8 cellular contexts compared by ENCODE assay signal in genomic region chr1:153921803-153922075, GRCh38. TPM values are rescaled to one million over a fixed set of nuclear protein-coding genes. Genes with fewer than 3 reads are reported as not detected.
A peak's percentile ranks its signal among the peaks of the same experiment; 100 is the strongest.
DNase-seq lines count a peak whose midpoint lies in the region; ATAC-seq and TF ChIP-seq lines count a peak whose summit lies in the region.

No MANE protein-coding gene starts in this region.

- H3K27me3 ChIP-seq in esophagus (ENCODE audit: control insufficient read depth in 1 of 2, insufficient read depth in 2 of 2, low read length in 2 of 2) (no peaks in the 10 kb centered on the region), neutrophil (no peaks in the 10 kb centered on the region)

- H3K4me3 ChIP-seq in esophagus (ENCODE audit: low read depth in 1 of 2, low read length in 2 of 2) (peak overlapping the region; percentile 80 to 97), neutrophil (ENCODE audit: low read depth in 1 of 2, low read length in 1 of 2) (peak overlapping the region; percentile 75 to 95)

- POLR2A ChIA-PET in activated CD4-positive, alpha-beta T cell treated with anti-CD3 and anti-CD28 coated beads for 36 hours (lab: Charles Lee): interaction anchor here (0.6 to 3.6 kb wide), 7 partner anchors 17 to 352 kb away, joined by 3 to 24 read pairs (median 4); partner anchors contain the start of genes DENND4B, RPS27 and SLC39A1
- POLR2A ChIA-PET in T-cell (lab: Charles Lee): interaction anchor here in 1 of 2 donors (0.5 to 0.6 kb wide), 2 partner anchors 68 to 287 kb away, joined by 3 to 13 read pairs; no protein-coding TSS in a partner anchor

- H3K9me3 ChIP-seq in esophagus (ENCODE audit: control insufficient read depth in 2 of 2, insufficient read depth in 1 of 2, low read depth in 1 of 2, low read length in 1 of 2): no peaks in the 10 kb centered on the region
- no peaks in the 10 kb centered on the region for H3K9me3 ChIP-seq in neutrophil

- 2% methylated on average over 10 of the region's 10 CpGs for WGBS in esophagus, 2 donors

- no peaks in the 10 kb centered on the region for H3K36me3 ChIP-seq in esophagus (ENCODE audit: control insufficient read depth in 2 of 2, insufficient read depth in 2 of 2, low read length in 1 of 2)
- peaks cover 8% of the 10 kb centered on the region for H3K36me3 ChIP-seq in neutrophil

- no peak for ATAC-seq in activated CD4-positive, alpha-beta T cell treated with anti-CD3 and anti-CD28 coated beads for 36 hours
- ATAC-seq in T-cell (replicated peaks in 1 of 4) (no peak), GM21576 (IDR thresholded peaks at IDR 0.05; ENCODE audit: unreplicated experiment) (no peak), GM19328 (IDR thresholded peaks at IDR 0.05; ENCODE audit: unreplicated experiment) (no peak)

- peak overlapping the region; percentile 89 for H3K4me3 Mint-ChIP-seq in activated CD4-positive, alpha-beta T cell treated with anti-CD3 and anti-CD28 coated beads for 36 hours
- peak overlapping the region; percentile 90 to 96 (median 91) for H3K4me3 Mint-ChIP-seq in T-cell

- peak overlapping the region; percentile 89 for H3K27ac Mint-ChIP-seq in activated CD4-positive, alpha-beta T cell treated with anti-CD3 and anti-CD28 coated beads for 36 hours
- H3K27ac Mint-ChIP-seq in T-cell: peak overlapping the region; percentile 73 to 77

- peaks cover 16% of the 10 kb centered on the region for H3K36me3 Mint-ChIP-seq in activated CD4-positive, alpha-beta T cell treated with anti-CD3 and anti-CD28 coated beads for 36 hours (ENCODE audit: low read depth)
- H3K36me3 Mint-ChIP-seq in T-cell: peaks cover 8% of the 10 kb centered on the region

- TF ChIP-seq CTCF in neutrophil (IDR thresholded peaks at IDR 0.05): no peak

- no peak for DNase-seq in activated CD4-positive, alpha-beta T cell treated with anti-CD3 and anti-CD28 coated beads for 36 hours
- no peak for DNase-seq in activated CD4-positive, alpha-beta T cell treated with anti-CD3 and anti-CD28 coated beads, Interleukin-2, amount 50 U/mL, for 4 hours
- peak in 1 of 34 experiments; percentile 13 for DNase-seq in T-cell
- DNase-seq in KG1 (lab: John Stamatoyannopoulos, UW): no peak

- H3K9me3 Mint-ChIP-seq in activated CD4-positive, alpha-beta T cell treated with anti-CD3 and anti-CD28 coated beads for 36 hours (ENCODE audit: low read depth): no peaks in the 10 kb centered on the region
- no peaks in the 10 kb centered on the region for H3K9me3 Mint-ChIP-seq in T-cell

- CTCF ChIA-PET in activated CD4-positive, alpha-beta T cell treated with anti-CD3 and anti-CD28 coated beads for 36 hours (lab: Charles Lee): interaction anchor here (0.7 to 4.1 kb wide), 10 partner anchors 8 to 146 kb away, joined by 3 to 12 read pairs (median 4); partner anchors contain the start of gene DENND4B
- CTCF ChIA-PET in T-cell (lab: Charles Lee): interaction anchor here (0.5 to 2.9 kb wide), 6 partner anchors 23 to 411 kb away, joined by 3 to 10 read pairs (median 4); partner anchors contain the start of genes DENND4B (in 1 of the 2) and RAB13 (in 1 of the 2)

- no peaks in the 10 kb centered on the region for H3K27me3 Mint-ChIP-seq in activated CD4-positive, alpha-beta T cell treated with anti-CD3 and anti-CD28 coated beads for 36 hours
- peaks cover 0 to 1% of the 10 kb centered on the region in 2 donors for H3K27me3 Mint-ChIP-seq in T-cell

- H3K27ac ChIP-seq in esophagus (ENCODE audit: low read depth in 2 of 2, low read length in 1 of 2): peak overlapping the region; percentile 7 to 74
- H3K27ac ChIP-seq in neutrophil: peak overlapping the region; percentile 98

- H3K4me1 Mint-ChIP-seq in activated CD4-positive, alpha-beta T cell treated with anti-CD3 and anti-CD28 coated beads for 36 hours: peaks cover 48% of the 10 kb centered on the region
- H3K4me1 Mint-ChIP-seq in T-cell: peaks cover 43 to 60% (median 58%) of the 10 kb centered on the region in 3 donors

- H3K4me1 ChIP-seq in esophagus (ENCODE audit: control insufficient read depth in 2 of 2, insufficient read depth in 2 of 2, low read length in 1 of 2): peaks cover 0 to 3% of the 10 kb centered on the region in 2 donors
- H3K4me1 ChIP-seq in neutrophil (ENCODE audit: control insufficient read depth in 1 of 2, insufficient read depth in 1 of 2, low read depth in 1 of 2, low read length in 1 of 2): peaks cover 37 to 38% of the 10 kb centered on the region in 2 experiments

- intact Hi-C loops in activated CD4-positive, alpha-beta T cell treated with anti-CD3 and anti-CD28 coated beads for 36 hours (cut with DNase I, micrococcal nuclease): loop anchor here (2.0 to 5.0 kb wide), 8 partner anchors 34 to 685 kb away; partner anchors contain the start of gene RPS27 (in 1 of the 2)

RNA-seq across cellular contexts. Expression of gene GATAD2B, which starts 1.0 kb away (rescaled TPM):
- 10 to 100 TPM; 57.0 to 63.9 TPM for total RNA-seq in activated CD4-positive, alpha-beta T cell treated with anti-CD3 and anti-CD28 coated beads for 36 hours
- total RNA-seq in T-cell: 100 to 1,000 TPM in 3 of 5 donors, 10 to 100 TPM in 2; 94.6 to 107 (median 103) TPM
- 1 to 10 TPM; 3.2 to 4.4 TPM for polyA plus RNA-seq in esophagus

RNA-seq across cellular contexts. Expression of gene DENND4B, which starts 24.8 kb away (rescaled TPM):
- 100 to 1,000 TPM; 100 to 110 TPM for total RNA-seq in activated CD4-positive, alpha-beta T cell treated with anti-CD3 and anti-CD28 coated beads for 36 hours
- total RNA-seq in T-cell: 100 to 1,000 TPM; 161 to 220 (median 196) TPM
- polyA plus RNA-seq in esophagus: 10 to 100 TPM; 14.7 to 31.6 TPM

RNA-seq across cellular contexts. Expression of gene CRTC2, which starts 36.7 kb away (rescaled TPM):
- 10 to 100 TPM; 60.6 to 80.4 TPM for total RNA-seq in activated CD4-positive, alpha-beta T cell treated with anti-CD3 and anti-CD28 coated beads for 36 hours
- 100 to 1,000 TPM; 108 to 153 (median 122) TPM for total RNA-seq in T-cell
- polyA plus RNA-seq in esophagus: 10 to 100 TPM; 17.0 to 36.8 TPM

RNA-seq across cellular contexts. Expression of gene SLC39A1, which starts 41.6 kb away (rescaled TPM):
- total RNA-seq in activated CD4-positive, alpha-beta T cell treated with anti-CD3 and anti-CD28 coated beads for 36 hours: 10 to 100 TPM; 64.4 to 65.5 TPM
- total RNA-seq in T-cell: 10 to 100 TPM; 15.1 to 22.0 (median 16.4) TPM
- polyA plus RNA-seq in esophagus: 10 to 100 TPM; 29.0 to 51.2 TPM

RNA-seq across cellular contexts. Expression of gene CREB3L4, which starts 46.0 kb away (rescaled TPM):
- total RNA-seq in activated CD4-positive, alpha-beta T cell treated with anti-CD3 and anti-CD28 coated beads for 36 hours: 1 to 10 TPM; 8.5 to 9.1 TPM
- total RNA-seq in T-cell: 1 to 10 TPM; 3.3 to 9.0 (median 6.3) TPM
- 10 to 100 TPM in 1 of 2 donors, 1 to 10 TPM in 1; 9.4 to 10.0 TPM for polyA plus RNA-seq in esophagus
